ENCODE assay signal across 2 cellular contexts in genomic region chr17:47732399-47733046, GRCh38.
A peak's percentile ranks its signal among the peaks of the same experiment; 100 is the strongest.
TF ChIP-seq lines count a peak whose summit lies in the region.

No MANE protein-coding gene starts in this region.

TF ChIP-seq in K562, 482 proteins besides CTCF, POLR2A, EP300 and RAD21 (continues in another document):
- TF ChIP-seq ZNF717 (CRISPR knock-in tag; IDR thresholded peaks at IDR 0.05): no peak
- TF ChIP-seq ZBTB26 (CRISPR knock-in tag; IDR thresholded peaks at IDR 0.05): no peak
- TF ChIP-seq ZFP36 (IDR thresholded peaks at IDR 0.05; ENCODE audit: low read depth, low read length, partially characterized antibody): peak; percentile 92
- TF ChIP-seq ZNF77 (CRISPR knock-in tag; IDR thresholded peaks at IDR 0.05): no peak
- peak; percentile 47 for TF ChIP-seq RBM25 (IDR thresholded peaks at IDR 0.05; ENCODE audit: low read depth, low read length, severe bottlenecking)
- TF ChIP-seq, protein P1, sequence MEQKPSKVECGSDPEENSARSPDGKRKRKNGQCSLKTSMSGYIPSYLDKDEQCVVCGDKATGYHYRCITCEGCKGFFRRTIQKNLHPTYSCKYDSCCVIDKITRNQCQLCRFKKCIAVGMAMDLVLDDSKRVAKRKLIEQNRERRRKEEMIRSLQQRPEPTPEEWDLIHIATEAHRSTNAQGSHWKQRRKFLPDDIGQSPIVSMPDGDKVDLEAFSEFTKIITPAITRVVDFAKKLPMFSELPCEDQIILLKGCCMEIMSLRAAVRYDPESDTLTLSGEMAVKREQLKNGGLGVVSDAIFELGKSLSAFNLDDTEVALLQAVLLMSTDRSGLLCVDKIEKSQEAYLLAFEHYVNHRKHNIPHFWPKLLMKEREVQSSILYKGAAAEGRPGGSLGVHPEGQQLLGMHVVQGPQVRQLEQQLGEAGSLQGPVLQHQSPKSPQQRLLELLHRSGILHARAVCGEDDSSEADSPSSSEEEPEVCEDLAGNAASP (IDR thresholded peaks at IDR 0.05): no peak
- TF ChIP-seq E2F3 (CRISPR knock-in tag; IDR thresholded peaks at IDR 0.05): no peak
- no peak for TF ChIP-seq GABPB2 (CRISPR knock-in tag; conservative IDR thresholded peaks at IDR 0.05)
- TF ChIP-seq RREB1 (CRISPR knock-in tag; IDR thresholded peaks at IDR 0.05): no peak
- TF ChIP-seq WHSC1 (IDR thresholded peaks at IDR 0.05; ENCODE audit: low read length): no peak
- no peak for TF ChIP-seq HLTF (IDR thresholded peaks at IDR 0.05)
- no peak for TF ChIP-seq CC2D1A (IDR thresholded peaks at IDR 0.05)
- no peak for TF ChIP-seq ZZZ3 (IDR thresholded peaks at IDR 0.05)
- TF ChIP-seq, protein P2, sequence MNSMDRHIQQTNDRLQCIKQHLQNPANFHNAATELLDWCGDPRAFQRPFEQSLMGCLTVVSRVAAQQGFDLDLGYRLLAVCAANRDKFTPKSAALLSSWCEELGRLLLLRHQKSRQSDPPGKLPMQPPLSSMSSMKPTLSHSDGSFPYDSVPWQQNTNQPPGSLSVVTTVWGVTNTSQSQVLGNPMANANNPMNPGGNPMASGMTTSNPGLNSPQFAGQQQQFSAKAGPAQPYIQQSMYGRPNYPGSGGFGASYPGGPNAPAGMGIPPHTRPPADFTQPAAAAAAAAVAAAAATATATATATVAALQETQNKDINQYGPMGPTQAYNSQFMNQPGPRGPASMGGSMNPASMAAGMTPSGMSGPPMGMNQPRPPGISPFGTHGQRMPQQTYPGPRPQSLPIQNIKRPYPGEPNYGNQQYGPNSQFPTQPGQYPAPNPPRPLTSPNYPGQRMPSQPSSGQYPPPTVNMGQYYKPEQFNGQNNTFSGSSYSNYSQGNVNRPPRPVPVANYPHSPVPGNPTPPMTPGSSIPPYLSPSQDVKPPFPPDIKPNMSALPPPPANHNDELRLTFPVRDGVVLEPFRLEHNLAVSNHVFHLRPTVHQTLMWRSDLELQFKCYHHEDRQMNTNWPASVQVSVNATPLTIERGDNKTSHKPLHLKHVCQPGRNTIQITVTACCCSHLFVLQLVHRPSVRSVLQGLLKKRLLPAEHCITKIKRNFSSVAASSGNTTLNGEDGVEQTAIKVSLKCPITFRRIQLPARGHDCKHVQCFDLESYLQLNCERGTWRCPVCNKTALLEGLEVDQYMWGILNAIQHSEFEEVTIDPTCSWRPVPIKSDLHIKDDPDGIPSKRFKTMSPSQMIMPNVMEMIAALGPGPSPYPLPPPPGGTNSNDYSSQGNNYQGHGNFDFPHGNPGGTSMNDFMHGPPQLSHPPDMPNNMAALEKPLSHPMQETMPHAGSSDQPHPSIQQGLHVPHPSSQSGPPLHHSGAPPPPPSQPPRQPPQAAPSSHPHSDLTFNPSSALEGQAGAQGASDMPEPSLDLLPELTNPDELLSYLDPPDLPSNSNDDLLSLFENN (IDR thresholded peaks at IDR 0.05; ENCODE audit: low read depth in 2 of 2, low read length in 2 of 2): no peak
- no peak for TF ChIP-seq ZNF133 (CRISPR knock-in tag; IDR thresholded peaks at IDR 0.05)
- no peak for TF ChIP-seq ZNF143 (CRISPR knock-in tag; IDR thresholded peaks at IDR 0.05)
- no peak for TF ChIP-seq POU5F1 (IDR thresholded peaks at IDR 0.05; ENCODE audit: borderline replicate concordance, low read depth, low read length, partially characterized antibody)
- TF ChIP-seq JUNB (CRISPR knock-in tag; conservative IDR thresholded peaks at IDR 0.05): no peak
- TF ChIP-seq MYNN (IDR thresholded peaks at IDR 0.05): no peak
- TF ChIP-seq MYNN (CRISPR knock-in tag; IDR thresholded peaks at IDR 0.05): no peak

TF ChIP-seq in neural cell, 6 proteins besides CTCF, POLR2A, EP300 and RAD21:
- TF ChIP-seq REST (IDR thresholded peaks at IDR 0.05; ENCODE audit: borderline replicate concordance) (no peak), SMC3 (conservative IDR thresholded peaks at IDR 0.05; ENCODE audit: poor library complexity) (no peak), MXI1 (conservative IDR thresholded peaks at IDR 0.05; ENCODE audit: poor library complexity, severe bottlenecking) (no peak), POLR2AphosphoS5 (IDR thresholded peaks at IDR 0.05) (no peak), EZH2 (IDR thresholded peaks at IDR 0.05; ENCODE audit: borderline replicate concordance, insufficient read depth, low read length, poor library complexity, severe bottlenecking) (no peak), TAF1 (IDR thresholded peaks at IDR 0.05; ENCODE audit: low read depth) (no peak)
